6 cellular contexts compared by ENCODE assay signal in the genomic region with DNA sequence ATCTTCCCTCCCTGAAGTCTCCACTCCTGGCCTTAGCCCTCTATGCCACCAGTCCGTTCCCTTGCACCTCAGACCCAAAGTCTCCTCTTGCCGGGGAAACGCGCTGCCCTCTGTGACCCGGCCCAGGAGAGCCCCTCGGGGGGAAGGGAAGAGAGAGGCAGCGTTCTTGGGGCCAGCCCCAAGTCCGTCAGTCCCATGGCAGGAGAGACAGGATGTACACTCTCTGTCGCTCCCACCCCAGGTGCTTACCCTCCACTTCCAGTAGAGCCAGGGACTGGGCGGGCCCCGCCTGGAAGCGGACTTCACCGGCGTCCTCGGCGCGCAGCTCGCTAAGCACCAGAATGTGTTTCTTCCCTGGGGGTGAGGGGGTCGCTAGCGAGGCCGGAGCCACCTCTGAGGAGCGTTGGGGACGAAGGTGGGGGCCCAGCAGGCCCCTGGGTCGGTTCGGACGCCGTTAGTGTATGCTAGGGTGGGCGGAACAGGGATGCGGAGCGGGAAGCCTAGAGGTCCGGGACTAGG. TPM values are rescaled to one million over a fixed set of nuclear protein-coding genes. Genes with fewer than 3 reads are reported as not detected.
DNase-seq lines count a peak whose midpoint lies in the region; TF ChIP-seq lines count a peak whose summit lies in the region.

No MANE protein-coding gene starts in this region.

- intact Hi-C loops in testis (cut with DNase I; ENCODE audit: low total_unique reads): no loop called here

- H3K27me3 ChIP-seq in testis: no peaks in the 10 kb centered on the region

- peak; percentile 44 for DNase-seq in NCI-H345 treated with DMSO at 0.1 percent for 48 hours (lab: John Stamatoyannopoulos, UW; ENCODE audit: unreplicated experiment)
- DNase-seq in NCI-H345 (lab: John Stamatoyannopoulos, UW): no peak
- peak; percentile 80 for DNase-seq in NCI-H510A treated with DMSO at 0.1 percent for 48 hours (lab: John Stamatoyannopoulos, UW)
- peak; percentile 22 for DNase-seq in germinal center (ENCODE audit: low spot score)
- DNase-seq in testis: no peak
- DNase-seq in hippocampal formation (lab: John Stamatoyannopoulos, UW): no peak

- peaks cover 7% of the 10 kb centered on the region for H3K4me1 ChIP-seq in testis

- H3K27ac ChIP-seq in testis: peak overlapping the region; percentile 83 to 91

- TF ChIP-seq POLR2A in testis (IDR thresholded peaks at IDR 0.05): no peak

- H3K9me3 ChIP-seq in testis: no peaks in the 10 kb centered on the region

- WGBS in testis, 2 donors: 0 to 6% methylated on average over 10 to 31 of the region's 31 CpGs

- no peak for TF ChIP-seq CTCF in testis (IDR thresholded peaks at IDR 0.05)

- peak overlapping the region; percentile 55 to 67 for H3K4me3 ChIP-seq in testis

- no peaks in the 10 kb centered on the region for H3K36me3 ChIP-seq in testis (ENCODE audit: low read depth, missing control alignments)

RNA-seq across cellular contexts. Expression of a gene that starts 8.1 kb away (rescaled TPM):
- total RNA-seq in testis: 10 to 100 TPM; 11.3 to 11.8 TPM
- polyA plus RNA-seq in testis (ENCODE audit: insufficient read depth, low read depth, low replicate concordance): 7.3 TPM

RNA-seq across cellular contexts. Expression of a gene that starts 8.3 kb away (rescaled TPM):
- 100 to 1,000 TPM; 796 to 992 TPM for total RNA-seq in testis
- polyA plus RNA-seq in testis (ENCODE audit: insufficient read depth, low read depth, low replicate concordance): 194 TPM

RNA-seq across cellular contexts. Expression of a gene that starts 19.4 kb away (rescaled TPM):
- total RNA-seq in testis: 100 to 1,000 TPM; 462 to 507 TPM
- 312 TPM for polyA plus RNA-seq in testis (ENCODE audit: insufficient read depth, low read depth, low replicate concordance)

RNA-seq across cellular contexts. Expression of a gene that starts 20.2 kb away (rescaled TPM):
- 100 to 1,000 TPM; 325 to 371 TPM for total RNA-seq in testis
- 265 TPM for polyA plus RNA-seq in testis (ENCODE audit: insufficient read depth, low read depth, low replicate concordance)

RNA-seq across cellular contexts. Expression of a gene that starts 37.6 kb away (rescaled TPM):
- total RNA-seq in testis: 1 to 10 TPM; 2.0 to 4.6 TPM
- 1.5 TPM for polyA plus RNA-seq in testis (ENCODE audit: insufficient read depth, low read depth, low replicate concordance)

Comparison
In these comparisons a context has a peak if more than half of its experiments do, and no peak if none do; other contexts are left out.
1. DNase-seq: peak in NCI-H345 treated with DMSO at 0.1 percent for 48 hours (single experiment), NCI-H510A treated with DMSO at 0.1 percent for 48 hours (single experiment) and germinal center (single experiment); none in NCI-H345 (single experiment), testis (single experiment) and hippocampal formation (0 of 2).